7 cellular contexts compared by ENCODE assay signal in genomic region chr6:26065952-26066380, GRCh38. TPM values are rescaled to one million over a fixed set of nuclear protein-coding genes. Genes with fewer than 3 reads are reported as not detected.
A peak's percentile ranks its signal among the peaks of the same experiment; 100 is the strongest.
DNase-seq lines count a peak whose midpoint lies in the region; ATAC-seq and TF ChIP-seq lines count a peak whose summit lies in the region.

No MANE protein-coding gene starts in this region.

- no peak overlapping the region for H3K4me3 Mint-ChIP-seq in activated naive CD8-positive, alpha-beta T cell treated with anti-CD3 and anti-CD28 coated beads, Interleukin-2, amount 50 U/mL, for 24 hours

- DNase-seq in GM10266 (ENCODE audit: extremely low spot score) = peak; percentile 63
- peak; percentile 65 to 79 for DNase-seq in PC-9
- peak; percentile 46 for DNase-seq in activated naive CD8-positive, alpha-beta T cell treated with anti-CD3 and anti-CD28 coated beads, Interleukin-2, amount 50 U/mL, for 24 hours
- peak; percentile 66 for DNase-seq in left cardiac atrium
- DNase-seq in retinal pigment epithelial cell (ENCODE audit: low read depth) = no peak

- POLR2A ChIA-PET in PC-9 (lab: Charles Lee; ENCODE audit: unreplicated experiment) = interaction anchor here (0.6 kb wide), 2 partner anchors 60 to 1081 kb away, joined by 3 to 5 read pairs; a partner anchor contains a TSS

- no peak overlapping the region for H2AFZ ChIP-seq in PC-9

- no peak overlapping the region for H3K9ac ChIP-seq in HUES6 (ENCODE audit: low read length)

- peak; percentile 83 for TF ChIP-seq CTCF in GM10266 (IDR thresholded peaks at IDR 0.05; ENCODE audit: control insufficient read depth, insufficient read depth, low read depth, missing control alignments)
- peak; percentile 88 for TF ChIP-seq CTCF in PC-9 (conservative IDR thresholded peaks at IDR 0.05)
- peak; percentile 88 for TF ChIP-seq CTCF in retinal pigment epithelial cell (conservative IDR thresholded peaks at IDR 0.05; ENCODE audit: low read depth, low read length)

- H3F3A ChIP-seq in PC-9 (ENCODE audit: insufficient read depth, low read depth) = peaks cover 16% of the 10 kb centered on the region; the same call in 1 of the 2 replicates

- peaks cover 3% of the 10 kb centered on the region for H3K4me1 ChIP-seq in HUES6 (ENCODE audit: control insufficient read depth, insufficient read depth, low read length)
- peaks cover 36% of the 10 kb centered on the region for H3K4me1 ChIP-seq in PC-9 (replicated peaks; ENCODE audit: insufficient read depth)

- H3K27me3 ChIP-seq in HUES6 (ENCODE audit: control insufficient read depth, insufficient read depth, low read length) = no peaks in the 10 kb centered on the region
- H3K27me3 ChIP-seq in PC-9 (ENCODE audit: insufficient read depth, low read depth) = no peaks in the 10 kb centered on the region

- H3K9me3 Mint-ChIP-seq in activated naive CD8-positive, alpha-beta T cell treated with anti-CD3 and anti-CD28 coated beads, Interleukin-2, amount 50 U/mL, for 24 hours = no peaks in the 10 kb centered on the region

- no peaks in the 10 kb centered on the region for H3K9me2 ChIP-seq in PC-9 (ENCODE audit: insufficient read depth)

- H3K36me3 ChIP-seq in HUES6 (ENCODE audit: control insufficient read depth, insufficient read depth, low read length) = no peaks in the 10 kb centered on the region
- no peaks in the 10 kb centered on the region for H3K36me3 ChIP-seq in PC-9 (ENCODE audit: low read depth)

- peaks cover 5% of the 10 kb centered on the region for H3K4me1 Mint-ChIP-seq in activated naive CD8-positive, alpha-beta T cell treated with anti-CD3 and anti-CD28 coated beads, Interleukin-2, amount 50 U/mL, for 24 hours

- H3K36me3 Mint-ChIP-seq in activated naive CD8-positive, alpha-beta T cell treated with anti-CD3 and anti-CD28 coated beads, Interleukin-2, amount 50 U/mL, for 24 hours (ENCODE audit: low read depth) = no peaks in the 10 kb centered on the region

- peak; percentile 92 for ATAC-seq in GM21786 (IDR thresholded peaks at IDR 0.05; ENCODE audit: unreplicated experiment)
- peak; percentile 84 for ATAC-seq in activated naive CD8-positive, alpha-beta T cell treated with anti-CD3 and anti-CD28 coated beads, Interleukin-2, amount 50 U/mL, for 24 hours
- ATAC-seq in left cardiac atrium = peak; percentile 91 to 92

- H3K9me3 ChIP-seq in HUES6 (ENCODE audit: control insufficient read depth, insufficient read depth, low read depth, low read length) = no peaks in the 10 kb centered on the region
- H3K9me3 ChIP-seq in PC-9 (ENCODE audit: insufficient read depth, low read depth) = no peaks in the 10 kb centered on the region

- H3K4me3 ChIP-seq in HUES6 (ENCODE audit: low read depth, low read length) (no peak overlapping the region), PC-9 (no peak overlapping the region), retinal pigment epithelial cell (ENCODE audit: low read length) (no peak overlapping the region)

- no peaks in the 10 kb centered on the region for H3K79me2 ChIP-seq in PC-9 (ENCODE audit: low read depth)

- H4K20me1 ChIP-seq in PC-9 (ENCODE audit: insufficient read depth) = no peaks in the 10 kb centered on the region

- H3K27ac Mint-ChIP-seq in activated naive CD8-positive, alpha-beta T cell treated with anti-CD3 and anti-CD28 coated beads, Interleukin-2, amount 50 U/mL, for 24 hours = no peak overlapping the region

- peak overlapping the region; percentile 58 for H3K4me2 ChIP-seq in PC-9

- H3K27ac ChIP-seq in HUES6 (ENCODE audit: low read depth, low read length) (peak overlapping the region; percentile 87; the same call in 1 of the 2 replicates), PC-9 (peak overlapping the region; percentile 69)

- intact Hi-C loops in PC-9 (cut with micrococcal nuclease; ENCODE audit: unreplicated experiment) (loop anchor here (1.0 to 10.0 kb wide), 5 partner anchors 31 to 261 kb away; a partner anchor contains a TSS), left cardiac atrium (cut with DNase I) (no loop called here)

- BruUV-seq in PC-9 (replicated peaks; lab: Mats Ljungman, UMichigan) = no TSS peak

- H3K27me3 Mint-ChIP-seq in activated naive CD8-positive, alpha-beta T cell treated with anti-CD3 and anti-CD28 coated beads, Interleukin-2, amount 50 U/mL, for 24 hours = no peaks in the 10 kb centered on the region

- CTCF ChIA-PET in PC-9 (lab: Charles Lee) = interaction anchor here (0.6 kb wide), 1 partner anchor 15 kb away, joined by 3 read pairs; no protein-coding TSS in a partner anchor

RNA-seq across cellular contexts. Expression of gene HFE, which starts 21.3 kb away (rescaled TPM):
- 33.3 and 46.0 TPM in 2 replicates for total RNA-seq in PC-9 (2021)
- 1 to 10 TPM; 6.0 to 8.8 TPM for total RNA-seq in left cardiac atrium
